12 cellular contexts compared by ENCODE assay signal in genomic region chr5:79070002-79070567, GRCh38. TPM values are rescaled to one million over a fixed set of nuclear protein-coding genes. Genes with fewer than 3 reads are reported as not detected.
DNase-seq lines count a peak whose midpoint lies in the region; ATAC-seq and TF ChIP-seq lines count a peak whose summit lies in the region.
"Had no signal": no experiment of that assay in that cellular context is flagged by ENCODE, and none has a peak within 500 bp of the region (broad histone marks: within the 10 kb centered on the region; RNA-seq: fewer than 3 reads in every experiment).

No MANE protein-coding gene starts in this region.

- peak overlapping the region; percentile 68 for H3K4me2 ChIP-seq in fibroblast of lung (ENCODE audit: extremely low read depth, insufficient read depth, low read length)

- ATAC-seq in aorta (ENCODE audit: low FRiP score) = peak; percentile 66

- H3K27me3 ChIP-seq in fibroblast of lung (ENCODE audit: control insufficient read depth, insufficient read depth, low read length) (no peaks in the 10 kb centered on the region), muscle layer of colon (ENCODE audit: control insufficient read depth in 1 of 2, insufficient read depth in 2 of 2, low read length in 2 of 2) (no peaks in the 10 kb centered on the region), aorta (ENCODE audit: control insufficient read depth in 1 of 2, insufficient read depth in 2 of 2, low read length in 1 of 2) (no peaks in the 10 kb centered on the region)

- WGBS in aorta, 2 donors = 33 to 35% methylated on average over 30 of the region's 30 CpGs

- H3K9me3 ChIP-seq in fibroblast of lung (ENCODE audit: control insufficient read depth, insufficient read depth, low read depth, low read length) (no peaks in the 10 kb centered on the region), muscle layer of colon (ENCODE audit: low read length) (peaks cover 5% of the 10 kb centered on the region), aorta (ENCODE audit: control insufficient read depth, low read length) (no peaks in the 10 kb centered on the region)
- H3K9me3 ChIP-seq: neutrophil had no signal

- intact Hi-C loops in aorta (cut with DNase I) = no loop called here

- H3K4me3 ChIP-seq in fibroblast of lung (replicated peaks in 1 of 4; ENCODE audit: control extremely low read depth in 1 of 4, insufficient read depth in 1 of 4, low read depth in 3 of 4, low read length in 4 of 4) (peak overlapping the region; percentile 14 to 50 (median 24)), muscle layer of colon (ENCODE audit: low read depth in 1 of 2, low read length in 2 of 2) (peak overlapping the region; percentile 62 to 68), aorta (ENCODE audit: low read length in 2 of 2) (peak overlapping the region; percentile 31 to 36)

- POLR2A ChIA-PET in HEK293T (lab: Yijun Ruan, JAX) = no interaction called here

- H3K4me1 ChIP-seq in fibroblast of lung (ENCODE audit: control insufficient read depth, extremely low read depth, insufficient read depth, low read length) = peaks cover 4% of the 10 kb centered on the region
- peaks cover 12% of the 10 kb centered on the region for H3K4me1 ChIP-seq in muscle layer of colon (ENCODE audit: insufficient read depth, low read length)
- H3K4me1 ChIP-seq in aorta (ENCODE audit: control insufficient read depth in 1 of 2, insufficient read depth in 2 of 2, low read length in 2 of 2) = no peaks in the 10 kb centered on the region

- CTCF ChIA-PET in HEK293T (lab: Yijun Ruan, JAX) = no interaction called here

- no peaks in the 10 kb centered on the region for H4K20me1 ChIP-seq in fibroblast of lung (ENCODE audit: control insufficient read depth, extremely low read depth, insufficient read depth, low read length)

- no peaks in the 10 kb centered on the region for H3K79me2 ChIP-seq in fibroblast of lung (ENCODE audit: control insufficient read depth, insufficient read depth, low read length)

- peak overlapping the region; percentile 22 for H3K27ac ChIP-seq in fibroblast of lung (ENCODE audit: insufficient read depth, low read length)
- peak overlapping the region; percentile 73 for H3K27ac ChIP-seq in muscle layer of colon (ENCODE audit: low read depth, low read length)
- H3K27ac ChIP-seq in aorta (ENCODE audit: low read depth in 1 of 2, low read length in 2 of 2) = peak overlapping the region in 1 of 2 donors; percentile 29
- H3K27ac ChIP-seq: 22Rv1, neutrophil had no signal

- H3K9ac ChIP-seq in fibroblast of lung (ENCODE audit: insufficient read depth, low read length) (peak overlapping the region; percentile 24), muscle layer of colon (ENCODE audit: low read length) (no peak overlapping the region)

- H2AFZ ChIP-seq in fibroblast of lung (ENCODE audit: low read length) = peak overlapping the region; percentile 73

- DNase-seq in NCI-H510A treated with DMSO at 0.1 percent for 48 hours (lab: John Stamatoyannopoulos, UW) = peak; percentile 20
- no peak for DNase-seq in NCI-H510A (lab: John Stamatoyannopoulos, UW)
- DNase-seq in fibroblast of lung (ENCODE audit: low read depth in 2 of 2) = peak; percentile 34 to 44
- DNase-seq in aorta = peak; percentile 50 to 77
- no peak for DNase-seq in HEK293T (ENCODE audit: extremely low spot score)
- DNase-seq in NCI-H774 (lab: John Stamatoyannopoulos, UW) = no peak
- DNase-seq in GF-D8 (lab: John Stamatoyannopoulos, UW) = no peak
- DNase-seq: activated B cell treated with CpG ODN at 0.5 μM for 24 hours had no signal

- no peak for TF ChIP-seq CTCF in fibroblast of lung (conservative IDR thresholded peaks at IDR 0.05 in 1 of 2, IDR thresholded peaks at IDR 0.05 in 1 of 2; ENCODE audit: low read depth in 1 of 2, low read length in 2 of 2)

- H3K36me3 ChIP-seq in fibroblast of lung (ENCODE audit: control insufficient read depth, insufficient read depth, low read length) (no peaks in the 10 kb centered on the region), muscle layer of colon (ENCODE audit: insufficient read depth, low read length) (no peaks in the 10 kb centered on the region), aorta (ENCODE audit: control insufficient read depth in 1 of 2, insufficient read depth in 2 of 2, low read length in 1 of 2) (no peaks in the 10 kb centered on the region)
- H3K36me3 ChIP-seq: neutrophil had no signal

TF ChIP-seq in HEK293T, 16 proteins besides CTCF, POLR2A, EP300 and RAD21:
- TF ChIP-seq CTBP1 (IDR thresholded peaks at IDR 0.05; ENCODE audit: borderline replicate concordance) (no peak), ARNT (IDR thresholded peaks at IDR 0.05) (no peak), SP1 (IDR thresholded peaks at IDR 0.05) (no peak), FOXA1 (IDR thresholded peaks at IDR 0.05) (no peak), ELF4 (IDR thresholded peaks at IDR 0.05) (no peak), NFRKB (IDR thresholded peaks at IDR 0.05) (no peak), L3MBTL2 (conservative IDR thresholded peaks at IDR 0.05) (no peak), FOXK2 (IDR thresholded peaks at IDR 0.05) (no peak), FOXM1 (IDR thresholded peaks at IDR 0.05; ENCODE audit: borderline replicate concordance) (no peak), TARDBP (IDR thresholded peaks at IDR 0.05) (no peak), HDGF (IDR thresholded peaks at IDR 0.05; ENCODE audit: borderline replicate concordance) (no peak), PKNOX1 (IDR thresholded peaks at IDR 0.05) (no peak), LEF1 (IDR thresholded peaks at IDR 0.05; ENCODE audit: borderline replicate concordance) (no peak), BHLHE40 (IDR thresholded peaks at IDR 0.05; ENCODE audit: borderline replicate concordance) (no peak), SUZ12 (IDR thresholded peaks at IDR 0.05) (no peak), ZNF384 (IDR thresholded peaks at IDR 0.05) (no peak)

RNA-seq across cellular contexts. Expression of gene BHMT2, which starts 0.5 kb away (rescaled TPM):
- total RNA-seq in fibroblast of lung = 10.3 and 20.3 TPM in 2 replicates
- 6.1 and 6.5 TPM in 2 replicates for polyA plus RNA-seq in fibroblast of lung
- polyA plus RNA-seq in fibroblast of lung (2012) = 4.5 and 4.9 TPM in 2 replicates
- polyA minus RNA-seq in fibroblast of lung (ENCODE audit: low replicate concordance) = 0.93 TPM in 1 of 2 replicates, not detected in the other
- 10 to 100 TPM; 16.3 to 34.7 TPM for total RNA-seq in aorta
- polyA plus RNA-seq in aorta = 10 to 100 TPM; 17.2 to 22.7 TPM
- total RNA-seq: activated B cell treated with CpG ODN at 0.5 μM for 24 hours; activated naive CD4-positive, alpha-beta T cell treated with anti-CD3 and anti-CD28 coated beads, Interleukin-2, amount 50 U/mL, for 72 hours had no signal

RNA-seq across cellular contexts. Expression of gene DMGDH, which starts 0.6 kb away (rescaled TPM):
- total RNA-seq in fibroblast of lung = 7.7 and 7.9 TPM in 2 replicates
- polyA plus RNA-seq in fibroblast of lung = 0.89 and 1.5 TPM in 2 replicates
- polyA plus RNA-seq in fibroblast of lung (2012) = 0.89 and 1.3 TPM in 2 replicates
- polyA minus RNA-seq in fibroblast of lung (ENCODE audit: low replicate concordance) = 0.74 TPM in 1 of 2 replicates, not detected in the other
- total RNA-seq in aorta = 1 to 10 TPM; 1.6 to 5.2 TPM
- 1 to 10 TPM in 1 of 2 donors, under 1 TPM in 1; 0.64 to 4.8 TPM for polyA plus RNA-seq in aorta
- total RNA-seq: activated B cell treated with CpG ODN at 0.5 μM for 24 hours had no signal

RNA-seq across cellular contexts. Expression of gene BHMT, which starts 41.5 kb away (rescaled TPM):
- total RNA-seq in fibroblast of lung (0.17 TPM in 1 of 2 replicates, not detected in the other), aorta (under 1 TPM; 0.48 to 0.49 TPM)
- polyA plus RNA-seq in fibroblast of lung (not detected in 2 replicates), aorta (1 to 10 TPM in 1 of 2 donors, under 1 TPM in 1; 0.05 to 2.3 TPM)
- 0.16 TPM in 1 of 2 replicates, not detected in the other for polyA plus RNA-seq in fibroblast of lung (2012)
- polyA minus RNA-seq in fibroblast of lung (ENCODE audit: low replicate concordance) = not detected in 2 replicates
- total RNA-seq: activated B cell treated with CpG ODN at 0.5 μM for 24 hours; activated naive CD4-positive, alpha-beta T cell treated with anti-CD3 and anti-CD28 coated beads, Interleukin-2, amount 50 U/mL, for 72 hours had no signal

Comparison
In these comparisons a context has a peak if more than half of its experiments do, and no peak if none do; other contexts are left out.
1. DNase-seq: peak in NCI-H510A treated with DMSO at 0.1 percent for 48 hours (single experiment), fibroblast of lung (2 of 2) and aorta (2 of 2); none in NCI-H510A (single experiment), HEK293T (single experiment), NCI-H774 (single experiment) and GF-D8 (single experiment).
2. Peak in every context shown above with its lines, with median percentiles within 50 percentile points of each other: H3K4me3 ChIP-seq.